Comparison of ENCODE assay signal across 8 cellular contexts in genomic region chr5:150779397-150780179, GRCh38. TPM values are rescaled to one million over a fixed set of nuclear protein-coding genes. Genes with fewer than 3 reads are reported as not detected.
DNase-seq lines count a peak whose midpoint lies in the region; ATAC-seq and TF ChIP-seq lines count a peak whose summit lies in the region.

No MANE protein-coding gene starts in this region.

- peak overlapping the region; percentile 98 for H3K27ac ChIP-seq in smooth muscle cell (ENCODE audit: low read depth)

- peaks cover 63% of the 10 kb centered on the region for H3K4me1 Mint-ChIP-seq in activated T-cell treated with anti-CD3 and anti-CD28 coated beads, Interleukin-2, amount 50 U/mL, for 72 hours (ENCODE audit: low read depth)
- peaks cover 60 to 67% (median 65%) of the 10 kb centered on the region in 3 donors for H3K4me1 Mint-ChIP-seq in T-cell

- H2AFZ ChIP-seq in smooth muscle cell (ENCODE audit: low read depth) = no peak overlapping the region

- H3K36me3 ChIP-seq in smooth muscle cell (ENCODE audit: low read depth) = no peaks in the 10 kb centered on the region

- H4K20me1 ChIP-seq in smooth muscle cell (ENCODE audit: low read depth) = peaks cover 6% of the 10 kb centered on the region

- 23% methylated on average over 12 of the region's 13 CpGs for WGBS in smooth muscle cell (ENCODE audit: low lambda C conversion rate)

- peak overlapping the region; percentile 96 for H3K4me2 ChIP-seq in smooth muscle cell

- H3K27me3 ChIP-seq in smooth muscle cell (ENCODE audit: low read depth) = no peaks in the 10 kb centered on the region

- peak overlapping the region; percentile 94 for H3K9ac ChIP-seq in smooth muscle cell (ENCODE audit: low read depth)

- H3K9me3 ChIP-seq in smooth muscle cell (replicated peaks; ENCODE audit: low read depth) = no peaks in the 10 kb centered on the region

- POLR2A ChIA-PET in T-cell (lab: Charles Lee) = interaction anchor here (0.7 to 2.0 kb wide), 4 partner anchors 16 to 77 kb away, joined by 3 to 7 read pairs (median 4); partner anchors contain the start of gene DCTN4 (in 1 of the 2)

- peaks cover 5% of the 10 kb centered on the region for H3K27me3 Mint-ChIP-seq in activated T-cell treated with anti-CD3 and anti-CD28 coated beads, Interleukin-2, amount 50 U/mL, for 72 hours (ENCODE audit: low read depth)
- peaks cover 0 to 1% of the 10 kb centered on the region in 2 donors for H3K27me3 Mint-ChIP-seq in T-cell

- TF ChIP-seq CTCF in foreskin fibroblast (IDR thresholded peaks at IDR 0.05; ENCODE audit: low read depth, low read length) (no peak), smooth muscle cell (IDR thresholded peaks at IDR 0.05; ENCODE audit: borderline replicate concordance, insufficient read depth, poor library complexity, severe bottlenecking) (no peak), GM10266 (IDR thresholded peaks at IDR 0.05; ENCODE audit: control insufficient read depth, insufficient read depth, low read depth, missing control alignments) (no peak)

- peaks cover 1 to 2% of the 10 kb centered on the region in 2 donors for H3K36me3 Mint-ChIP-seq in activated T-cell treated with anti-CD3 and anti-CD28 coated beads, Interleukin-2, amount 50 U/mL, for 72 hours (ENCODE audit: insufficient read depth in 2 of 2)
- H3K36me3 Mint-ChIP-seq in T-cell = no peaks in the 10 kb centered on the region

- peaks cover 37% of the 10 kb centered on the region for H3K4me1 ChIP-seq in smooth muscle cell (ENCODE audit: low read depth)

- H3K9me3 Mint-ChIP-seq in activated T-cell treated with anti-CD3 and anti-CD28 coated beads, Interleukin-2, amount 50 U/mL, for 72 hours = no peaks in the 10 kb centered on the region
- H3K9me3 Mint-ChIP-seq in T-cell = no peaks in the 10 kb centered on the region

- peaks cover 55% of the 10 kb centered on the region for H3F3A ChIP-seq in smooth muscle cell (ENCODE audit: low read depth)

- peak overlapping the region; percentile 98 to 100 for H3K4me3 Mint-ChIP-seq in activated T-cell treated with anti-CD3 and anti-CD28 coated beads, Interleukin-2, amount 50 U/mL, for 72 hours
- peak overlapping the region; percentile 98 to 99 (median 99) for H3K4me3 Mint-ChIP-seq in T-cell

- H3K79me2 ChIP-seq in smooth muscle cell (ENCODE audit: low read depth) = peaks cover 84% of the 10 kb centered on the region

- peak overlapping the region; percentile 100 for H3K27ac Mint-ChIP-seq in activated T-cell treated with anti-CD3 and anti-CD28 coated beads, Interleukin-2, amount 50 U/mL, for 72 hours
- peak overlapping the region; percentile 90 to 94 for H3K27ac Mint-ChIP-seq in T-cell

- no peak for DNase-seq in activated T-cell treated with anti-CD3 and anti-CD28 coated beads, Interleukin-2, amount 50 U/mL, for 72 hours
- DNase-seq in activated T-cell treated with anti-CD3 and anti-CD28 coated beads, Interleukin-2, amount 50 U/mL, for 48 hours = no peak
- DNase-seq in T-cell (no peak), foreskin fibroblast (peak; percentile 54 to 80), smooth muscle cell (lab: John Stamatoyannopoulos, UW; ENCODE audit: unreplicated experiment) (no peak), GM10266 (ENCODE audit: extremely low spot score) (no peak), GDM1 (lab: John Stamatoyannopoulos, UW) (no peak)

- H3K4me3 ChIP-seq in foreskin fibroblast (ENCODE audit: low read depth in 1 of 2, low read length in 2 of 2) (peak overlapping the region; percentile 80 to 88), smooth muscle cell (peak overlapping the region; percentile 92)

- ATAC-seq in activated T-cell treated with anti-CD3 and anti-CD28 coated beads, Interleukin-2, amount 50 U/mL, for 72 hours (replicated peaks in 1 of 2) = no peak
- no peak for ATAC-seq in T-cell (replicated peaks in 1 of 4)
- no peak for ATAC-seq in HG03520 (IDR thresholded peaks at IDR 0.05; ENCODE audit: unreplicated experiment)

- CTCF ChIA-PET in T-cell (lab: Charles Lee) = interaction anchor here (1.2 to 3.9 kb wide), 6 partner anchors 22 to 329 kb away, joined by 3 to 25 read pairs (median 9); partner anchors contain the start of genes RBM22 (in 2 of the 2), DCTN4 (in 1 of the 2) and IRGM (in 1 of the 2)

RNA-seq across cellular contexts. Expression of gene SMIM3, which starts 1.0 kb away (rescaled TPM):
- total RNA-seq in activated T-cell treated with anti-CD3 and anti-CD28 coated beads, Interleukin-2, amount 50 U/mL, for 72 hours = 10 to 100 TPM; 24.7 to 38.0 TPM
- total RNA-seq in T-cell = 1 to 10 TPM; 2.8 to 9.1 (median 5.7) TPM
- 178 and 190 TPM in 2 replicates for total RNA-seq in smooth muscle cell
- polyA plus RNA-seq in smooth muscle cell = 218 and 261 TPM in 2 replicates

RNA-seq across cellular contexts. Expression of gene DCTN4, which starts 20.8 kb away (rescaled TPM):
- 10 to 100 TPM; 58.1 to 61.5 TPM for total RNA-seq in activated T-cell treated with anti-CD3 and anti-CD28 coated beads, Interleukin-2, amount 50 U/mL, for 72 hours
- total RNA-seq in T-cell = 10 to 100 TPM; 36.9 to 79.8 (median 38.4) TPM
- total RNA-seq in smooth muscle cell = 77.7 and 87.6 TPM in 2 replicates
- 35.2 and 38.7 TPM in 2 replicates for polyA plus RNA-seq in smooth muscle cell

Comparison
In these comparisons a context has a peak if more than half of its experiments do, and no peak if none do; other contexts are left out.
1. DNase-seq: peak in foreskin fibroblast (2 of 2); none in activated T-cell treated with anti-CD3 and anti-CD28 coated beads, Interleukin-2, amount 50 U/mL, for 72 hours (0 of 2), activated T-cell treated with anti-CD3 and anti-CD28 coated beads, Interleukin-2, amount 50 U/mL, for 48 hours (0 of 2), T-cell (0 of 34), smooth muscle cell (single experiment), GM10266 (single experiment) and GDM1 (single experiment).